In the genomic region with DNA sequence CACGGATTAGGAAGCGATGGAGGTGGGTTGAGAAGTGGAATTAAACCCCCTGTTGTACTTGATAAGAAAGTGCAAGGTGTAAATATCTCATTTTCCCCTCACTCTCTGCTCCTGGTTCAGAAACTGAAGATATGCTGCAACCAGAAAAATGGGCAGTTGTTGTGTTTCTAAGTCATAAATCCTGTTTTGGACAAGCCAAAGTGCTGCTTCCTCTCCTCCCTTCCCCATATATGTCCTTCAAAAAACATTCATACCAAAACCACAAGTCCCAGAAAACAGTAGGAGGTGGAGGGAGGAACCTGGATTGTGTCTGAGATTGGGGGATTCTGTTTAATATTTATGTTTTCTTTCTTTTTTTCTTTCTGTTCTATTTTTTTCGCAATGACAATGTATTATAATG, we compare ENCODE assay signal across 15 cellular contexts. TPM values are rescaled to one million over a fixed set of nuclear protein-coding genes. Genes with fewer than 3 reads are reported as not detected.
A peak's percentile ranks its signal among the peaks of the same experiment; 100 is the strongest.
DNase-seq lines count a peak whose midpoint lies in the region; ATAC-seq and TF ChIP-seq lines count a peak whose summit lies in the region.
"Had no signal": no experiment of that assay in that cellular context is flagged by ENCODE, and none has a peak within 500 bp of the region (broad histone marks: within the 10 kb centered on the region; RNA-seq: fewer than 3 reads in every experiment).

No MANE protein-coding gene starts in this region.

- H3K27me3 Mint-ChIP-seq in osteocyte (ENCODE audit: unreplicated experiment): no peaks in the 10 kb centered on the region

- no peaks in the 10 kb centered on the region for H3K4me1 ChIP-seq in aorta (ENCODE audit: control insufficient read depth in 1 of 2, insufficient read depth in 2 of 2, low read length in 2 of 2)

- no peaks in the 10 kb centered on the region for H3K36me3 Mint-ChIP-seq in osteocyte (ENCODE audit: unreplicated experiment)
- H3K36me3 Mint-ChIP-seq: CD8-positive, alpha-beta T cell had no signal

- H3K27me3 ChIP-seq in aorta (ENCODE audit: control insufficient read depth in 1 of 2, insufficient read depth in 2 of 2, low read length in 1 of 2): no peaks in the 10 kb centered on the region
- H3K27me3 ChIP-seq: BLaER1 treated with 17β-estradiol and CSF1 and Interleukin-3, amounts not matched to agents 10 nM and 100 nM had no signal

- H3K9me3 ChIP-seq in aorta (ENCODE audit: control insufficient read depth, low read length): no peaks in the 10 kb centered on the region
- H3K9me3 ChIP-seq: BLaER1 treated with 17β-estradiol and CSF1 and Interleukin-3, amounts not matched to agents 10 nM and 100 nM; HAP-1 had no signal

- 51 to 84% methylated on average over 2 to 3 of the region's 3 CpGs for WGBS in aorta, 2 donors

- intact Hi-C loops in aorta (cut with DNase I): no loop called here

- ATAC-seq in GM21360 (IDR thresholded peaks at IDR 0.05; ENCODE audit: unreplicated experiment): no peak
- ATAC-seq in aorta (ENCODE audit: low FRiP score): no peak
- ATAC-seq: CD8-positive, alpha-beta T cell; GM12878 had no signal

- no peak overlapping the region for H3K4me3 ChIP-seq in aorta (ENCODE audit: low read length in 2 of 2)
- H3K4me3 ChIP-seq: BLaER1 treated with 17β-estradiol and CSF1 and Interleukin-3, amounts not matched to agents 10 nM and 100 nM; GM12878; GM23248; HAP-1 had no signal

- in situ Hi-C loops in KBM-7 (cut with MboI; ENCODE audit: low pct_unique_long_range_greater_than_20kb, low sequenced_read_pairs): no loop called here

- DNase-seq in EH (ENCODE audit: low read depth): peak; percentile 34
- peak; percentile 24 for DNase-seq in KBM-7
- peak; percentile 80 for DNase-seq in amniotic epithelial cell (ENCODE audit: low read depth)
- DNase-seq in osteocyte (ENCODE audit: extremely low spot score, unreplicated experiment): no peak
- DNase-seq in aorta: no peak
- DNase-seq: Calu3; CD8-positive, alpha-beta T cell; DMS79 treated with DMSO at 0.1 percent for 48 hours; GM23248 had no signal

- no peaks in the 10 kb centered on the region for H3K36me3 ChIP-seq in aorta (ENCODE audit: control insufficient read depth in 1 of 2, insufficient read depth in 2 of 2, low read length in 1 of 2)
- H3K36me3 ChIP-seq: BLaER1 treated with 17β-estradiol and CSF1 and Interleukin-3, amounts not matched to agents 10 nM and 100 nM; HAP-1 had no signal

- peaks cover 18% of the 10 kb centered on the region for H3K4me1 Mint-ChIP-seq in osteocyte (ENCODE audit: unreplicated experiment)

- no peak overlapping the region for H3K27ac ChIP-seq in aorta (ENCODE audit: low read depth in 1 of 2, low read length in 2 of 2)
- H3K27ac ChIP-seq: BLaER1 treated with 17β-estradiol and CSF1 and Interleukin-3, amounts not matched to agents 10 nM and 100 nM; GM23248; HL-60 had no signal

- H3K9me3 Mint-ChIP-seq in osteocyte (ENCODE audit: unreplicated experiment): no peaks in the 10 kb centered on the region
- H3K9me3 Mint-ChIP-seq: CD8-positive, alpha-beta T cell had no signal

- no peak overlapping the region for H3K4me3 Mint-ChIP-seq in osteocyte (ENCODE audit: unreplicated experiment)
- H3K4me3 Mint-ChIP-seq: B cell; CD8-positive, alpha-beta T cell had no signal

- TF ChIP-seq CTCF in osteocyte (IDR thresholded peaks at IDR 0.05): no peak

- peak overlapping the region; percentile 3 for H3K27ac Mint-ChIP-seq in osteocyte (ENCODE audit: unreplicated experiment)
- H3K27ac Mint-ChIP-seq: B cell; CD8-positive, alpha-beta T cell had no signal

RNA-seq across cellular contexts. Expression of a gene that starts 13.6 kb away (rescaled TPM):
- total RNA-seq in osteocyte (97.0 and 110 TPM in 2 replicates), aorta (10 to 100 TPM; 36.2 to 44.0 TPM)
- polyA plus RNA-seq in aorta: 10 to 100 TPM; 12.4 to 26.1 TPM

Comparison
In these comparisons a context has a peak if more than half of its experiments do, and no peak if none do; other contexts are left out.
1. DNase-seq: peak in EH (single experiment), KBM-7 (single experiment) and amniotic epithelial cell (single experiment); none in osteocyte (single experiment) and aorta (0 of 2).